2 cellular contexts compared by ENCODE assay signal in the genomic region with DNA sequence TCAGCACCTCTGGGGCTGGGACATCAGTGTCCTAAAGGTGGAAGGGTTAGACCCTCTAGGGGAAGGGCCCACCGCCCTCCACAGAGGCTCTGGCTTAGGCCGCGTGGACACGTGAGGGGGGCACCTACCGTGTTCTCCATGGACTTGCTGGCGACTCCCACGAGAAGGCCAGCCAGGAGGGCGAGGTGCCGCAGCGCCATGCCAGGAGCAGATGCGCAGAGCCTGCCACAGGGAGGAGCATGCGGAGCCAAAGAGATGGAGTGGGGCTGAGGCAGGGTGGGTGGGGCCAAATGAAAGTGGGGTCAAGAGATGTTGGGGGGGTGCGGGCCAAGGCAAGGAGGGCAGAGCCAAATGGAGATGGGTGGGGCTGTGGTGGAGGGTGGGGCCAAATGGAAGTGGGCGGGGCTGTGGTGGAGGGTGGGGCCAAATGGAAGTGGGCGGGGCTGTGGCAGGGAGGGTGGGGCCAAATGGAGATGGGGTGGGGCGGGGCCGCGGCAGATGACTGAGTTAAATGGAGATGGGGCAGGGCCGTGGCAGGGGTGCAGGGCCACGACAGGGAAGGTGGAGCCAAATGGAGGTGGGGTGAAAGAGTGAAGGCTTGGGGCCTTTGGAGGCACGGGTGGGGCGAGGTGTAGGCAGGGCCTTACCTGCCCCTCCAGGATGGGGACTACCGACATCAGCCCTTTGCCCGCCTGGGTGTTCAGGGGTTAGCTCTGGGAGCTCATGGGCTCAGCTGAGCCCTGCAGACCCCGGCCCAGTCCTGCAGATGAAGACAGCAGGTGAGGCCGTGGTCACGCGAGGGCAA.
TF ChIP-seq lines count a peak whose summit lies in the region.

No MANE protein-coding gene starts in this region.

TF ChIP-seq in GM23338, 12 proteins besides CTCF, POLR2A, EP300 and RAD21 (continues in another document):
- no peak for TF ChIP-seq JUNB (IDR thresholded peaks at IDR 0.05; ENCODE audit: unreplicated experiment)
- no peak for TF ChIP-seq CREB1 (CRISPR knock-in tag; IDR thresholded peaks at IDR 0.05; ENCODE audit: low read depth)
- TF ChIP-seq EZH2 (IDR thresholded peaks at IDR 0.05; ENCODE audit: low read depth, unreplicated experiment) = no peak
- no peak for TF ChIP-seq ZNF114 (CRISPR knock-in tag; IDR thresholded peaks at IDR 0.05)
- TF ChIP-seq NANOG (IDR thresholded peaks at IDR 0.05; ENCODE audit: borderline replicate concordance) = no peak
- TF ChIP-seq ZNF331 (CRISPR knock-in tag; IDR thresholded peaks at IDR 0.05; ENCODE audit: low read depth) = no peak
- TF ChIP-seq, protein P1, sequence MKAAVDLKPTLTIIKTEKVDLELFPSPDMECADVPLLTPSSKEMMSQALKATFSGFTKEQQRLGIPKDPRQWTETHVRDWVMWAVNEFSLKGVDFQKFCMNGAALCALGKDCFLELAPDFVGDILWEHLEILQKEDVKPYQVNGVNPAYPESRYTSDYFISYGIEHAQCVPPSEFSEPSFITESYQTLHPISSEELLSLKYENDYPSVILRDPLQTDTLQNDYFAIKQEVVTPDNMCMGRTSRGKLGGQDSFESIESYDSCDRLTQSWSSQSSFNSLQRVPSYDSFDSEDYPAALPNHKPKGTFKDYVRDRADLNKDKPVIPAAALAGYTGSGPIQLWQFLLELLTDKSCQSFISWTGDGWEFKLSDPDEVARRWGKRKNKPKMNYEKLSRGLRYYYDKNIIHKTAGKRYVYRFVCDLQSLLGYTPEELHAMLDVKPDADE (IDR thresholded peaks at IDR 0.05) = no peak
- TF ChIP-seq POLR2AphosphoS5 (IDR thresholded peaks at IDR 0.05; ENCODE audit: low read depth) = no peak
- TF ChIP-seq, protein P2, sequence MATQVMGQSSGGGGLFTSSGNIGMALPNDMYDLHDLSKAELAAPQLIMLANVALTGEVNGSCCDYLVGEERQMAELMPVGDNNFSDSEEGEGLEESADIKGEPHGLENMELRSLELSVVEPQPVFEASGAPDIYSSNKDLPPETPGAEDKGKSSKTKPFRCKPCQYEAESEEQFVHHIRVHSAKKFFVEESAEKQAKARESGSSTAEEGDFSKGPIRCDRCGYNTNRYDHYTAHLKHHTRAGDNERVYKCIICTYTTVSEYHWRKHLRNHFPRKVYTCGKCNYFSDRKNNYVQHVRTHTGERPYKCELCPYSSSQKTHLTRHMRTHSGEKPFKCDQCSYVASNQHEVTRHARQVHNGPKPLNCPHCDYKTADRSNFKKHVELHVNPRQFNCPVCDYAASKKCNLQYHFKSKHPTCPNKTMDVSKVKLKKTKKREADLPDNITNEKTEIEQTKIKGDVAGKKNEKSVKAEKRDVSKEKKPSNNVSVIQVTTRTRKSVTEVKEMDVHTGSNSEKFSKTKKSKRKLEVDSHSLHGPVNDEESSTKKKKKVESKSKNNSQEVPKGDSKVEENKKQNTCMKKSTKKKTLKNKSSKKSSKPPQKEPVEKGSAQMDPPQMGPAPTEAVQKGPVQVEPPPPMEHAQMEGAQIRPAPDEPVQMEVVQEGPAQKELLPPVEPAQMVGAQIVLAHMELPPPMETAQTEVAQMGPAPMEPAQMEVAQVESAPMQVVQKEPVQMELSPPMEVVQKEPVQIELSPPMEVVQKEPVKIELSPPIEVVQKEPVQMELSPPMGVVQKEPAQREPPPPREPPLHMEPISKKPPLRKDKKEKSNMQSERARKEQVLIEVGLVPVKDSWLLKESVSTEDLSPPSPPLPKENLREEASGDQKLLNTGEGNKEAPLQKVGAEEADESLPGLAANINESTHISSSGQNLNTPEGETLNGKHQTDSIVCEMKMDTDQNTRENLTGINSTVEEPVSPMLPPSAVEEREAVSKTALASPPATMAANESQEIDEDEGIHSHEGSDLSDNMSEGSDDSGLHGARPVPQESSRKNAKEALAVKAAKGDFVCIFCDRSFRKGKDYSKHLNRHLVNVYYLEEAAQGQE (IDR thresholded peaks at IDR 0.05; ENCODE audit: unreplicated experiment) = no peak
- TF ChIP-seq EZH2phosphoT487 (IDR thresholded peaks at IDR 0.05; ENCODE audit: unreplicated experiment) = no peak
- TF ChIP-seq STAT1 (IDR thresholded peaks at IDR 0.05; ENCODE audit: unreplicated experiment) = no peak

TF ChIP-seq in K562, 482 proteins besides CTCF, POLR2A, EP300 and RAD21:
- TF ChIP-seq, protein P3, sequence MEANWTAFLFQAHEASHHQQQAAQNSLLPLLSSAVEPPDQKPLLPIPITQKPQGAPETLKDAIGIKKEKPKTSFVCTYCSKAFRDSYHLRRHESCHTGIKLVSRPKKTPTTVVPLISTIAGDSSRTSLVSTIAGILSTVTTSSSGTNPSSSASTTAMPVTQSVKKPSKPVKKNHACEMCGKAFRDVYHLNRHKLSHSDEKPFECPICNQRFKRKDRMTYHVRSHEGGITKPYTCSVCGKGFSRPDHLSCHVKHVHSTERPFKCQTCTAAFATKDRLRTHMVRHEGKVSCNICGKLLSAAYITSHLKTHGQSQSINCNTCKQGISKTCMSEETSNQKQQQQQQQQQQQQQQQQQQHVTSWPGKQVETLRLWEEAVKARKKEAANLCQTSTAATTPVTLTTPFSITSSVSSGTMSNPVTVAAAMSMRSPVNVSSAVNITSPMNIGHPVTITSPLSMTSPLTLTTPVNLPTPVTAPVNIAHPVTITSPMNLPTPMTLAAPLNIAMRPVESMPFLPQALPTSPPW (CRISPR knock-in tag; IDR thresholded peaks at IDR 0.05) = peak; percentile 37
- no peak for TF ChIP-seq ZC3H11A (IDR thresholded peaks at IDR 0.05; ENCODE audit: low read depth, low read length)
- no peak for TF ChIP-seq TEAD2 (tag; IDR thresholded peaks at IDR 0.05)
- TF ChIP-seq ZNF316 (IDR thresholded peaks at IDR 0.05) = no peak
- TF ChIP-seq IRF2 (CRISPR knock-in tag; IDR thresholded peaks at IDR 0.05) = 0 out of 2 replicates have a peak, but pooled peaks have one; percentile 2
- TF ChIP-seq, protein P4, sequence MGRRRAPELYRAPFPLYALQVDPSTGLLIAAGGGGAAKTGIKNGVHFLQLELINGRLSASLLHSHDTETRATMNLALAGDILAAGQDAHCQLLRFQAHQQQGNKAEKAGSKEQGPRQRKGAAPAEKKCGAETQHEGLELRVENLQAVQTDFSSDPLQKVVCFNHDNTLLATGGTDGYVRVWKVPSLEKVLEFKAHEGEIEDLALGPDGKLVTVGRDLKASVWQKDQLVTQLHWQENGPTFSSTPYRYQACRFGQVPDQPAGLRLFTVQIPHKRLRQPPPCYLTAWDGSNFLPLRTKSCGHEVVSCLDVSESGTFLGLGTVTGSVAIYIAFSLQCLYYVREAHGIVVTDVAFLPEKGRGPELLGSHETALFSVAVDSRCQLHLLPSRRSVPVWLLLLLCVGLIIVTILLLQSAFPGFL (CRISPR knock-in tag; IDR thresholded peaks at IDR 0.05) = no peak
- TF ChIP-seq CBX3 (IDR thresholded peaks at IDR 0.05; ENCODE audit: borderline replicate concordance in 1 of 2, low read length in 2 of 2) = peak in 1 of 2 experiments; percentile 34; a peak in 1 of 3 replicates
- TF ChIP-seq FOXJ2 (tag; IDR thresholded peaks at IDR 0.05) = no peak
- TF ChIP-seq SP1 (CRISPR knock-in tag; IDR thresholded peaks at IDR 0.05) = peak; percentile 65; the same call in 1 of the 2 replicates
- TF ChIP-seq, protein P5, sequence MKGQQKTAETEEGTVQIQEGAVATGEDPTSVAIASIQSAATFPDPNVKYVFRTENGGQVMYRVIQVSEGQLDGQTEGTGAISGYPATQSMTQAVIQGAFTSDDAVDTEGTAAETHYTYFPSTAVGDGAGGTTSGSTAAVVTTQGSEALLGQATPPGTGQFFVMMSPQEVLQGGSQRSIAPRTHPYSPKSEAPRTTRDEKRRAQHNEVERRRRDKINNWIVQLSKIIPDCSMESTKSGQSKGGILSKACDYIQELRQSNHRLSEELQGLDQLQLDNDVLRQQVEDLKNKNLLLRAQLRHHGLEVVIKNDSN (CRISPR knock-in tag; IDR thresholded peaks at IDR 0.05) = 0 out of 2 replicates have a peak, but pooled peaks have one; percentile 32
- TF ChIP-seq, protein P6, sequence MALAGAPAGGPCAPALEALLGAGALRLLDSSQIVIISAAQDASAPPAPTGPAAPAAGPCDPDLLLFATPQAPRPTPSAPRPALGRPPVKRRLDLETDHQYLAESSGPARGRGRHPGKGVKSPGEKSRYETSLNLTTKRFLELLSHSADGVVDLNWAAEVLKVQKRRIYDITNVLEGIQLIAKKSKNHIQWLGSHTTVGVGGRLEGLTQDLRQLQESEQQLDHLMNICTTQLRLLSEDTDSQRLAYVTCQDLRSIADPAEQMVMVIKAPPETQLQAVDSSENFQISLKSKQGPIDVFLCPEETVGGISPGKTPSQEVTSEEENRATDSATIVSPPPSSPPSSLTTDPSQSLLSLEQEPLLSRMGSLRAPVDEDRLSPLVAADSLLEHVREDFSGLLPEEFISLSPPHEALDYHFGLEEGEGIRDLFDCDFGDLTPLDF (CRISPR knock-in tag; IDR thresholded peaks at IDR 0.05) = no peak
- 0 out of 2 replicates have a peak, but pooled peaks have one; percentile 28 for TF ChIP-seq ZNF282 (CRISPR knock-in tag; IDR thresholded peaks at IDR 0.05)
- TF ChIP-seq SP2 (IDR thresholded peaks at IDR 0.05; ENCODE audit: extremely low read depth, low read depth, low read length, poor library complexity, severe bottlenecking) = no peak
- no peak for TF ChIP-seq JUN (IDR thresholded peaks at IDR 0.05; ENCODE audit: borderline replicate concordance, low read depth, low read length)
- TF ChIP-seq JUN (CRISPR knock-in tag; IDR thresholded peaks at IDR 0.05; ENCODE audit: borderline replicate concordance) = no peak
- peak in 1 of 3 experiments; percentile 6 for TF ChIP-seq YY1 (IDR thresholded peaks at IDR 0.05; ENCODE audit: borderline replicate concordance in 1 of 3, control insufficient read depth in 1 of 3, extremely low read depth in 1 of 3, insufficient read depth in 3 of 3, insufficient read length in 1 of 3, insufficient replicate concordance in 2 of 3, low read depth in 1 of 3, low read length in 2 of 3)
- no peak for TF ChIP-seq POLR2AphosphoS2 (IDR thresholded peaks at IDR 0.05; ENCODE audit: low read length)
- TF ChIP-seq CREM (IDR thresholded peaks at IDR 0.05; ENCODE audit: low read depth) = no peak
- TF ChIP-seq CCAR2 (IDR thresholded peaks at IDR 0.05; ENCODE audit: low read depth, low read length) = no peak
- TF ChIP-seq, protein P7, sequence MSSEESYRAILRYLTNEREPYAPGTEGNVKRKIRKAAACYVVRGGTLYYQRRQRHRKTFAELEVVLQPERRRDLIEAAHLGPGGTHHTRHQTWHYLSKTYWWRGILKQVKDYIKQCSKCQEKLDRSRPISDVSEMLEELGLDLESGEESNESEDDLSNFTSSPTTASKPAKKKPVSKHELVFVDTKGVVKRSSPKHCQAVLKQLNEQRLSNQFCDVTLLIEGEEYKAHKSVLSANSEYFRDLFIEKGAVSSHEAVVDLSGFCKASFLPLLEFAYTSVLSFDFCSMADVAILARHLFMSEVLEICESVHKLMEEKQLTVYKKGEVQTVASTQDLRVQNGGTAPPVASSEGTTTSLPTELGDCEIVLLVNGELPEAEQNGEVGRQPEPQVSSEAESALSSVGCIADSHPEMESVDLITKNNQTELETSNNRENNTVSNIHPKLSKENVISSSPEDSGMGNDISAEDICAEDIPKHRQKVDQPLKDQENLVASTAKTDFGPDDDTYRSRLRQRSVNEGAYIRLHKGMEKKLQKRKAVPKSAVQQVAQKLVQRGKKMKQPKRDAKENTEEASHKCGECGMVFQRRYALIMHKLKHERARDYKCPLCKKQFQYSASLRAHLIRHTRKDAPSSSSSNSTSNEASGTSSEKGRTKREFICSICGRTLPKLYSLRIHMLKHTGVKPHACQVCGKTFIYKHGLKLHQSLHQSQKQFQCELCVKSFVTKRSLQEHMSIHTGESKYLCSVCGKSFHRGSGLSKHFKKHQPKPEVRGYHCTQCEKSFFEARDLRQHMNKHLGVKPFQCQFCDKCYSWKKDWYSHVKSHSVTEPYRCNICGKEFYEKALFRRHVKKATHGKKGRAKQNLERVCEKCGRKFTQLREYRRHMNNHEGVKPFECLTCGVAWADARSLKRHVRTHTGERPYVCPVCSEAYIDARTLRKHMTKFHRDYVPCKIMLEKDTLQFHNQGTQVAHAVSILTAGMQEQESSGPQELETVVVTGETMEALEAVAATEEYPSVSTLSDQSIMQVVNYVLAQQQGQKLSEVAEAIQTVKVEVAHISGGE (CRISPR knock-in tag; IDR thresholded peaks at IDR 0.05) = 0 out of 6 replicates have a peak, but pooled peaks of 1 of the 3 experiments have one; percentile 28
- no peak for TF ChIP-seq DDX20 (tag; IDR thresholded peaks at IDR 0.05; ENCODE audit: low read depth)
